Comparison of ENCODE assay signal across 8 cellular contexts in the genomic region with DNA sequence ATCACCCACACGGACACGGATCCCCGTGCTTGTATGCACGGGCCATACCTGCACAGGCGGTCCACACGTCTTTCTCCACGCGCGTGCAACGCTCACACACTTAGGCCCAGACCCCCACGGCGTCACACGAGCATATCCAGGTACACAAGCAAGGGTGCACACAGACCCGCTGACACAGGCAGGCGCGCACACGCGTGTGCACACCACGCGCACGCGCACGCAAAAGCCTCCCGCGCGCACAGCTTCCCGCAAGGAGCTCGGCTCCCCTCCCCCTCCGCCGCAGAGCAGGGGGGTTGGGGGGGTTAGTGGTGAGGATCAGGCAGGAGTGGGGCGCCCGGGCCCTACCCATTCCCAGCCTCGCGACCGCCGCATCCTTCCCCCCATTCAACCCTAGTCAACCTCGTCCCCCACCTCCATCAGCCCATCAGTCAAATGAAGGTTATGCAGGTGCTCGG. TPM values are rescaled to one million over a fixed set of nuclear protein-coding genes. Genes with fewer than 3 reads are reported as not detected.
DNase-seq lines count a peak whose midpoint lies in the region; ATAC-seq and TF ChIP-seq lines count a peak whose summit lies in the region.

No MANE protein-coding gene starts in this region.

- H3K27ac ChIP-seq in BLaER1 (peak overlapping the region; percentile 47; the same call in 1 of the 2 replicates), GM23248 (no peak overlapping the region), urinary bladder (ENCODE audit: low read depth) (no peak overlapping the region)

- 1% methylated on average over 32 to 38 of the region's 38 CpGs for WGBS in GM23248 (ENCODE audit: low coverage in 1 of 2, low lambda C conversion rate in 2 of 2, missing lambda C conversion rate in 2 of 2), 2 experiments
- 1% methylated on average over 38 of the region's 38 CpGs for WGBS in urinary bladder

- ATAC-seq in T-helper 17 cell: peak; percentile 22
- ATAC-seq in naive B cell (ENCODE audit: low read depth in 2 of 2): peak; percentile 13 to 14
- ATAC-seq in GM21717 (IDR thresholded peaks at IDR 0.05; ENCODE audit: unreplicated experiment): no peak

- H3K9ac ChIP-seq in BLaER1 (peak overlapping the region; percentile 71), GM23248 (peak overlapping the region; percentile 74)

- H3K4me2 ChIP-seq in BLaER1: peak overlapping the region; percentile 97
- peak overlapping the region; percentile 90 for H3K4me2 ChIP-seq in GM23248 (ENCODE audit: unreplicated experiment)

- H3K4me1 ChIP-seq in BLaER1: peaks cover 51% of the 10 kb centered on the region
- peaks cover 14% of the 10 kb centered on the region for H3K4me1 ChIP-seq in GM23248 (ENCODE audit: insufficient read depth)
- H3K4me1 ChIP-seq in urinary bladder (ENCODE audit: insufficient read depth): no peaks in the 10 kb centered on the region

- peaks cover 11% of the 10 kb centered on the region; the same call in 1 of the 2 replicates for H3F3A ChIP-seq in GM23248 (ENCODE audit: insufficient read depth)

- H3K79me2 ChIP-seq in GM23248 (ENCODE audit: insufficient read depth): no peaks in the 10 kb centered on the region

- no peaks in the 10 kb centered on the region for H3K9me2 ChIP-seq in GM23248 (ENCODE audit: insufficient read depth)

- H3K27ac Mint-ChIP-seq in T-helper 17 cell (peak overlapping the region; percentile 93), endothelial cell (ENCODE audit: unreplicated experiment) (no peak overlapping the region), naive B cell (peak overlapping the region; percentile 94 to 100 (median 98))

- peak; percentile 55 for DNase-seq in GM23248
- peak in 2 of 3 donors; percentile 42 to 52 for DNase-seq in T-helper 17 cell
- DNase-seq in endothelial cell (ENCODE audit: low spot score): peak; percentile 18
- no peak for DNase-seq in naive B cell
- no peak for DNase-seq in HuH-7 (ENCODE audit: low spot score)

- H3K4me1 Mint-ChIP-seq in T-helper 17 cell (peaks cover 21% of the 10 kb centered on the region), endothelial cell (ENCODE audit: unreplicated experiment) (peaks cover 4% of the 10 kb centered on the region), naive B cell (peaks cover 21 to 35% (median 23%) of the 10 kb centered on the region in 3 donors)

- TF ChIP-seq CTCF in endothelial cell (IDR thresholded peaks at IDR 0.05; ENCODE audit: unreplicated experiment): no peak

- no peaks in the 10 kb centered on the region for H3K9me3 ChIP-seq in BLaER1
- no peaks in the 10 kb centered on the region for H3K9me3 ChIP-seq in GM23248 (ENCODE audit: low read depth)
- no peaks in the 10 kb centered on the region for H3K9me3 ChIP-seq in T-helper 17 cell (ENCODE audit: control insufficient read depth, low read length, poor library complexity, severe bottlenecking)

- H3K9me3 Mint-ChIP-seq in endothelial cell (ENCODE audit: unreplicated experiment): no peaks in the 10 kb centered on the region
- no peaks in the 10 kb centered on the region for H3K9me3 Mint-ChIP-seq in naive B cell

- H3K4me3 Mint-ChIP-seq in T-helper 17 cell (peak overlapping the region; percentile 93), endothelial cell (ENCODE audit: unreplicated experiment) (peak overlapping the region; percentile 94), naive B cell (peak overlapping the region; percentile 87 to 98 (median 96))

- in situ Hi-C loops in GM23248 (cut with MboI): no loop called here

- peak overlapping the region; percentile 70 for H2AFZ ChIP-seq in GM23248

- H3K27me3 Mint-ChIP-seq in T-helper 17 cell (peaks cover under 1% of the 10 kb centered on the region), endothelial cell (ENCODE audit: unreplicated experiment) (peaks cover 10% of the 10 kb centered on the region), naive B cell (no peaks in the 10 kb centered on the region)

- H4K20me1 ChIP-seq in BLaER1 (peaks cover 19% of the 10 kb centered on the region), GM23248 (ENCODE audit: insufficient read depth) (no peaks in the 10 kb centered on the region)

- H3K4me3 ChIP-seq in BLaER1: peak overlapping the region; percentile 79
- H3K4me3 ChIP-seq in GM23248: peak overlapping the region; percentile 84
- peak overlapping the region; percentile 49 for H3K4me3 ChIP-seq in urinary bladder (ENCODE audit: low read depth, low read length)

- H3K27me3 ChIP-seq in BLaER1 (no peaks in the 10 kb centered on the region), GM23248 (replicated peaks; ENCODE audit: insufficient read depth) (no peaks in the 10 kb centered on the region)

- H3K36me3 Mint-ChIP-seq in T-helper 17 cell (ENCODE audit: low read depth): peaks cover 2% of the 10 kb centered on the region
- peaks cover 10% of the 10 kb centered on the region for H3K36me3 Mint-ChIP-seq in endothelial cell (ENCODE audit: low read depth, unreplicated experiment)
- H3K36me3 Mint-ChIP-seq in naive B cell: peaks cover 0 to 5% of the 10 kb centered on the region in 2 donors

- H3K36me3 ChIP-seq in BLaER1: peaks cover 37% of the 10 kb centered on the region
- no peaks in the 10 kb centered on the region for H3K36me3 ChIP-seq in GM23248 (ENCODE audit: low read depth)
- no peaks in the 10 kb centered on the region for H3K36me3 ChIP-seq in urinary bladder (ENCODE audit: insufficient read depth)

RNA-seq across cellular contexts. Expression of a gene that starts 0.4 kb away (rescaled TPM):
- 1.4 and 1.8 TPM in 2 replicates for total RNA-seq in GM23248 (2014; rRNA removed; shearing (Covaris generic))
- polyA plus RNA-seq in GM23248 (2016; fragmentation: Nextera tagmentation; extraction: Ambion mirVana) (1.9 and 2.0 TPM in 2 replicates), naive B cell (ENCODE audit: low read depth in 6 of 6) (1 to 10 TPM in 3 of 6 donors, under 1 TPM in 3; 0.21 to 2.8 (median 0.80) TPM), urinary bladder (5.5 TPM)
- total RNA-seq in T-helper 17 cell (10 to 100 TPM in 1 of 2 donors, 1 to 10 TPM in 1; 7.4 to 15.3 TPM), endothelial cell (ENCODE audit: unreplicated experiment) (3.1 TPM), urinary bladder (4.7 TPM)

RNA-seq across cellular contexts. Expression of a gene that starts 10.4 kb away (rescaled TPM):
- 43.2 and 69.4 TPM in 2 replicates for total RNA-seq in GM23248 (2014; rRNA removed; shearing (Covaris generic))
- polyA plus RNA-seq in GM23248 (2016; fragmentation: Nextera tagmentation; extraction: Ambion mirVana) (21.0 and 22.4 TPM in 2 replicates), naive B cell (ENCODE audit: low read depth in 6 of 6) (10 to 100 TPM in 3 of 6 donors, 1 to 10 TPM in 3; 1.8 to 12.0 (median 10.2) TPM), urinary bladder (22.8 TPM)
- total RNA-seq in T-helper 17 cell (1 to 10 TPM; 3.8 TPM), endothelial cell (ENCODE audit: unreplicated experiment) (17.7 TPM), urinary bladder (4.2 TPM)

RNA-seq across cellular contexts. Expression of a gene that starts 22.8 kb away (rescaled TPM):
- under 0.01 and 0.22 TPM in 2 replicates for total RNA-seq in GM23248 (2014; rRNA removed; shearing (Covaris generic))
- 0.40 and 1.0 TPM in 2 replicates for polyA plus RNA-seq in GM23248 (2016; fragmentation: Nextera tagmentation; extraction: Ambion mirVana)
- under 1 TPM in 1 of 2 donors, not detected in 1; 0.31 TPM for total RNA-seq in T-helper 17 cell
- total RNA-seq in endothelial cell (ENCODE audit: unreplicated experiment): 0.85 TPM
- not detected for polyA plus RNA-seq in naive B cell (ENCODE audit: low read depth in 6 of 6)
- 1.7 TPM for total RNA-seq in urinary bladder
- 1.1 TPM for polyA plus RNA-seq in urinary bladder

RNA-seq across cellular contexts. Expression of a gene that starts 29.8 kb away (rescaled TPM):
- 0.86 and 15.9 TPM in 2 replicates for total RNA-seq in GM23248 (2014; rRNA removed; shearing (Covaris generic))
- polyA plus RNA-seq in GM23248 (2016; fragmentation: Nextera tagmentation; extraction: Ambion mirVana) (10.3 and 14.3 TPM in 2 replicates), naive B cell (ENCODE audit: low read depth in 6 of 6) (100 to 1,000 TPM; 107 to 293 (median 206) TPM), urinary bladder (90.6 TPM)
- total RNA-seq in T-helper 17 cell (10 to 100 TPM; 10.1 to 25.8 TPM), endothelial cell (ENCODE audit: unreplicated experiment) (not detected), urinary bladder (6.6 TPM)

RNA-seq across cellular contexts. Expression of a gene that starts 50.5 kb away (rescaled TPM):
- 29.2 and 48.9 TPM in 2 replicates for total RNA-seq in GM23248 (2014; rRNA removed; shearing (Covaris generic))
- 1.5 and 1.6 TPM in 2 replicates for polyA plus RNA-seq in GM23248 (2016; fragmentation: Nextera tagmentation; extraction: Ambion mirVana)
- 1 to 10 TPM; 8.6 to 9.1 TPM for total RNA-seq in T-helper 17 cell
- 28.0 TPM for total RNA-seq in endothelial cell (ENCODE audit: unreplicated experiment)
- polyA plus RNA-seq in naive B cell (ENCODE audit: low read depth in 6 of 6): 1 to 10 TPM; 1.2 to 5.7 (median 2.3) TPM
- total RNA-seq in urinary bladder: 12.2 TPM
- 17.0 TPM for polyA plus RNA-seq in urinary bladder

Comparison
In these comparisons a context has a peak if more than half of its experiments do, and no peak if none do; other contexts are left out.
1. DNase-seq: peak in GM23248 (single experiment), T-helper 17 cell (2 of 3) and endothelial cell (single experiment); none in naive B cell (single experiment) and HuH-7 (single experiment).
2. Peak in every context shown above with its lines, with median percentiles within 50 percentile points of each other: H3K4me3 ChIP-seq and H3K4me3 Mint-ChIP-seq.